Comparison of ENCODE assay signal across 25 cellular contexts in genomic region chr21:15199940-15200339, GRCh38.
A peak's percentile ranks its signal among the peaks of the same experiment; 100 is the strongest.
DNase-seq lines count a peak whose midpoint lies in the region; ATAC-seq and TF ChIP-seq lines count a peak whose summit lies in the region.
"Had no signal": no experiment of that assay in that cellular context is flagged by ENCODE, and none has a peak within 500 bp of the region (broad histone marks: within the 10 kb centered on the region; RNA-seq: fewer than 3 reads in every experiment).

No MANE protein-coding gene starts in this region.

- no peaks in the 10 kb centered on the region for H3K9me2 ChIP-seq in GM23338 (ENCODE audit: insufficient read depth)

- H2AFZ ChIP-seq in GM23338 (0 out of 2 replicates have a peak overlapping the region, but pooled peaks have one; percentile 64), trophoblast cell (ENCODE audit: insufficient read depth, low read length, poor library complexity) (no peak overlapping the region)

- no peak overlapping the region for H3K9ac ChIP-seq in trophoblast cell (ENCODE audit: low read length)
- H3K9ac ChIP-seq: KMS-11 had no signal

- no peak overlapping the region for H2BK5ac ChIP-seq in trophoblast cell (ENCODE audit: low read depth, low read length, poor library complexity)

- no peak overlapping the region for H4K12ac ChIP-seq in trophoblast cell (ENCODE audit: low read depth, low read length)

- H3F3A ChIP-seq in GM23338 (replicated peaks; ENCODE audit: low read depth) = no peaks in the 10 kb centered on the region

- DNase-seq in GM23338 (ENCODE audit: low spot score) = no peak
- peak; percentile 59 for DNase-seq in SK-MEL-5 (ENCODE audit: low read depth, low spot score)
- DNase-seq in trophoblast cell = peak in 1 of 2 donors; percentile 29
- no peak for DNase-seq in cerebellum (ENCODE audit: low spot score)
- DNase-seq in DMS53 (lab: John Stamatoyannopoulos, UW) = no peak
- DNase-seq: CD4-positive, CD25-positive, alpha-beta regulatory T cell; GDM1; GOT3; HFFc6; IMR-90; MM.1S; NCI-H1048; NCI-H1694 treated with DMSO at 0.1 percent for 48 hours; NCI-H2081; NCI-H2171; NCI-H345; NCI-H510A treated with DMSO at 0.1 percent for 48 hours; NCI-H774; NK-92 treated with Interleukin-12 subunit alpha and Interleukin-12 subunit beta, amount 100 ng/mL, for 24 hours had no signal

- H3K4me3 Mint-ChIP-seq in GM23338 = no peak overlapping the region
- H3K4me3 Mint-ChIP-seq: CD4-positive, CD25-positive, alpha-beta regulatory T cell; HFFc6 had no signal

- H3K27ac ChIP-seq in GM23338 (ENCODE audit: low read depth) = no peak overlapping the region
- peak overlapping the region; percentile 54 for H3K27ac ChIP-seq in trophoblast cell (ENCODE audit: low read depth, low read length)
- H3K27ac ChIP-seq: KMS-11 had no signal

- H2AK5ac ChIP-seq in trophoblast cell (ENCODE audit: low read length) = no peak overlapping the region

- H3K18ac ChIP-seq in trophoblast cell (ENCODE audit: low read length) = no peak overlapping the region

- no peak overlapping the region for H3K27ac Mint-ChIP-seq in GM23338
- H3K27ac Mint-ChIP-seq: CD4-positive, CD25-positive, alpha-beta regulatory T cell; HFFc6 had no signal

- H3K4me1 ChIP-seq in GM23338 (ENCODE audit: insufficient read depth) (no peaks in the 10 kb centered on the region; the same call in 1 of the 2 replicates), trophoblast cell (ENCODE audit: control insufficient read depth in 1 of 2, insufficient read depth in 2 of 2, low read length in 2 of 2) (peaks cover 4 to 6% of the 10 kb centered on the region in 2 experiments)
- H3K4me1 ChIP-seq: HAP-1 had no signal

- H3K4me1 Mint-ChIP-seq in GM23338 = peaks cover 4% of the 10 kb centered on the region; the same call in 2 of the 3 replicates
- H3K4me1 Mint-ChIP-seq: CD4-positive, CD25-positive, alpha-beta regulatory T cell had no signal

- H3K23ac ChIP-seq in trophoblast cell (ENCODE audit: low read length) = no peak overlapping the region

- no peak overlapping the region for H3K14ac ChIP-seq in trophoblast cell (ENCODE audit: low read length)

- no peaks in the 10 kb centered on the region for H4K20me1 ChIP-seq in GM23338 (replicated peaks; ENCODE audit: insufficient read depth)

- H4K91ac ChIP-seq in trophoblast cell (ENCODE audit: low read depth, low read length) = no peak overlapping the region

- no peak overlapping the region for H3K4me2 ChIP-seq in GM23338
- H3K4me2 ChIP-seq in trophoblast cell (ENCODE audit: low read length) = peak overlapping the region; percentile 25
- H3K4me2 ChIP-seq: KMS-11 had no signal

- no peaks in the 10 kb centered on the region for H3K27me3 ChIP-seq in GM23338 (ENCODE audit: insufficient read depth)
- H3K27me3 ChIP-seq in trophoblast cell (ENCODE audit: insufficient read depth, low read length) = no peaks in the 10 kb centered on the region

- H3K9me3 ChIP-seq in trophoblast cell (ENCODE audit: insufficient read depth, low read depth, low read length) = no peaks in the 10 kb centered on the region
- H3K9me3 ChIP-seq: HAP-1 had no signal

- no peak overlapping the region for H2BK120ac ChIP-seq in trophoblast cell (ENCODE audit: insufficient read depth, low read length, poor library complexity)

- in situ Hi-C loops in SK-MEL-5 (cut with HindIII; ENCODE audit: low pct_unique_long_range_greater_than_20kb, low sequenced_read_pairs) = no loop called here

- ATAC-seq in GM23338 (no peak), esophagus mucosa (peak; percentile 70), HG03469 (IDR thresholded peaks at IDR 0.05; ENCODE audit: unreplicated experiment) (no peak), HG03521 (IDR thresholded peaks at IDR 0.05; ENCODE audit: unreplicated experiment) (no peak)
- ATAC-seq: GM12878 had no signal

- no peak overlapping the region for H4K8ac ChIP-seq in trophoblast cell (ENCODE audit: low read depth, low read length)

- no peaks in the 10 kb centered on the region for H3K9me3 Mint-ChIP-seq in GM23338
- H3K9me3 Mint-ChIP-seq: CD4-positive, CD25-positive, alpha-beta regulatory T cell; HFFc6 had no signal

- WGBS in trophoblast cell (ENCODE audit: extremely low coverage, insufficient coverage, insufficient read length) = no CpG with 5 or more reads among the region's 3 CpGs

- H2BK12ac ChIP-seq in trophoblast cell (ENCODE audit: low read length) = no peak overlapping the region

- H3K4ac ChIP-seq in trophoblast cell (ENCODE audit: low read depth, low read length) = no peak overlapping the region

- TF ChIP-seq CTCF in GM23338 (conservative IDR thresholded peaks at IDR 0.05; ENCODE audit: low read depth in 2 of 2) = no peak

- no peaks in the 10 kb centered on the region for H3K27me3 Mint-ChIP-seq in GM23338 (ENCODE audit: insufficient read depth, low read depth, poor library complexity)
- H3K27me3 Mint-ChIP-seq: CD4-positive, CD25-positive, alpha-beta regulatory T cell had no signal

- peaks cover 2% of the 10 kb centered on the region for H3K79me1 ChIP-seq in trophoblast cell (ENCODE audit: low read length)

- H3K79me2 ChIP-seq in GM23338 (replicated peaks; ENCODE audit: insufficient read depth) (no peaks in the 10 kb centered on the region), trophoblast cell (ENCODE audit: control insufficient read depth, insufficient read depth, low read length, poor library complexity) (no peaks in the 10 kb centered on the region)

- H3K4me3 ChIP-seq in GM23338 (no peak overlapping the region), trophoblast cell (ENCODE audit: low read depth, low read length) (no peak overlapping the region)
- H3K4me3 ChIP-seq: GM12878, HAP-1 had no signal

- H3K36me3 ChIP-seq in GM23338 (ENCODE audit: insufficient read depth) (no peaks in the 10 kb centered on the region), trophoblast cell (ENCODE audit: control insufficient read depth in 1 of 2, insufficient read depth in 2 of 2, low read length in 2 of 2) (no peaks in the 10 kb centered on the region)
- H3K36me3 ChIP-seq: HAP-1 had no signal

- H3K36me3 Mint-ChIP-seq in GM23338 (ENCODE audit: low read depth) = no peaks in the 10 kb centered on the region
- H3K36me3 Mint-ChIP-seq: CD4-positive, CD25-positive, alpha-beta regulatory T cell had no signal

TF ChIP-seq in GM23338, 12 proteins besides CTCF, POLR2A, EP300 and RAD21 (continues in another document):
- no peak for TF ChIP-seq ZNF462 (CRISPR knock-in tag; IDR thresholded peaks at IDR 0.05)
- TF ChIP-seq POLR2AphosphoS5 (IDR thresholded peaks at IDR 0.05; ENCODE audit: low read depth) = no peak
